In the genomic region with DNA sequence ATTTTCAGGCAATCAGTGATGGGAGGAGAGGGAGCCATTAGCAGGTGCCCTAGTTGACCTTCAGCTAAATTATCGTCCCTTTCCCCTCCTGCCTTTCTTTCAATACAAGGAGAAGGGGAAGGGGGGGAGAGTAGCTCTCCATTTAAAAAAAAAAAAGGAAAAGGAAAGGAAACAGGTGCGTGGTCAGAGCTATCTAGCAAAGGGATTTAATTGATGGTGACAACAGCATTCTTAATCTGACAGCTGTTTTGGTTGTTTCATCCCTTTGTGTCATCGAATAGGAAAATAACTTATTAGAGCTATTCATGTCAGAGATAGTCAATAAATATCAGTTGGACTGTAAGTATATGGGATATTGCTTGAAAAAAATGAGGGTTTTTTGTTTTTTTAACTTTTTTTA, we compare ENCODE assay signal across 13 cellular contexts.
"Had no signal": no experiment of that assay in that cellular context is flagged by ENCODE, and none has a peak within 500 bp of the region (broad histone marks: within the 10 kb centered on the region; RNA-seq: fewer than 3 reads in every experiment).

No MANE protein-coding gene starts in this region.

- H3K27me3 Mint-ChIP-seq: type B pancreatic cell had no signal

- H2AFZ ChIP-seq: neural progenitor cell had no signal

- H3K27ac Mint-ChIP-seq: activated B cell treated with CpG ODN at 0.5 μM for 24 hours, neural progenitor cell, type B pancreatic cell had no signal

- H3K27me3 ChIP-seq: ascending aorta, breast epithelium, neural progenitor cell, stomach, testis had no signal

- ATAC-seq: psoas muscle, right cardiac atrium had no signal

- H3K4me1 ChIP-seq: ascending aorta, breast epithelium, psoas muscle, stomach, testis had no signal

- DNase-seq: activated B cell treated with CpG ODN at 0.5 μM for 24 hours, cortex of kidney, mesenchymal stem cell, mucosa of descending colon, psoas muscle, right cardiac atrium, small intestine, stomach, testis had no signal

- H3K27ac ChIP-seq: ascending aorta, breast epithelium, neural progenitor cell, psoas muscle, stomach, testis had no signal

- H3K4me2 ChIP-seq: neural progenitor cell had no signal

- H3K9ac ChIP-seq: neural progenitor cell had no signal

- H3K4me3 Mint-ChIP-seq: activated B cell treated with CpG ODN at 0.5 μM for 24 hours, neural progenitor cell, type B pancreatic cell had no signal

- H3K36me3 ChIP-seq: ascending aorta, breast epithelium, neural progenitor cell, stomach had no signal

- H3K9me3 Mint-ChIP-seq: activated B cell treated with CpG ODN at 0.5 μM for 24 hours, neural progenitor cell, type B pancreatic cell had no signal

- H3K4me3 ChIP-seq: ascending aorta, breast epithelium, mucosa of descending colon, neural progenitor cell, psoas muscle, stomach, testis had no signal

- H3K9me3 ChIP-seq: ascending aorta, breast epithelium, mucosa of descending colon, psoas muscle, stomach, testis had no signal
